Comparison of ENCODE assay signal across 12 cellular contexts in the genomic region with DNA sequence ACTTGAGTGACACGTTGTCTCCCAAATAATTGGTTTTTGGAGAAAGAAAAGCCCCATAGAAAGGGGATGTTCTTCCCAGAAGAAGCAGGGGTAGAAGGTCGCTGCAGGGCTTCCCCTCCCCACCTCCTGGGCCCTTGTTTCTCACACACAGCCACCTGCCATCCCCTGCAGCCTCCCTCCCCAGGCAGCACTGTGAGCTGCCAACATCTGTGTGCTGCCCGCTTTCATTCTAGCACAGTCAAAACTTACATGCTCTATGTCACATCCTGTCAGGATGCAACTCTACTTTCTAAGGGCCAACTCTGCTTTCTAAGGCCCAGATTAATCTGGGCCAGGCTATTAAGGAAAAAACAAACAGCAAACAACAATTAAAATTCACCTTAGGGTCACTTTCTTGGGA.
DNase-seq lines count a peak whose midpoint lies in the region; ATAC-seq and TF ChIP-seq lines count a peak whose summit lies in the region.
"Had no signal": no experiment of that assay in that cellular context is flagged by ENCODE, and none has a peak within 500 bp of the region (broad histone marks: within the 10 kb centered on the region; RNA-seq: fewer than 3 reads in every experiment).

No MANE protein-coding gene starts in this region.

- TF ChIP-seq CTCF in GM20000 (IDR thresholded peaks at IDR 0.05; ENCODE audit: extremely low read depth, missing control alignments) = no peak

- peak; percentile 30 for DNase-seq in NCI-H82 (lab: John Stamatoyannopoulos, UW)
- no peak for DNase-seq in NCI-H82 treated with DMSO at 0.1 percent for 48 hours (lab: John Stamatoyannopoulos, UW; ENCODE audit: unreplicated experiment)
- DNase-seq in NCI-H1417 treated with DMSO at 0.1 percent for 48 hours (lab: John Stamatoyannopoulos, UW) = peak; percentile 63
- no peak for DNase-seq in activated naive CD4-positive, alpha-beta T cell treated with anti-CD3 and anti-CD28 coated beads, Interleukin-2, amount 50 U/mL, for 16 hours
- no peak for DNase-seq in GM20000 (ENCODE audit: low spot score)
- DNase-seq in NCI-H2029 (lab: John Stamatoyannopoulos, UW) = no peak
- no peak for DNase-seq in NCI-H1105 (lab: John Stamatoyannopoulos, UW)
- DNase-seq: activated CD8-positive, alpha-beta T cell treated with anti-CD3 and anti-CD28 coated beads, Interleukin-2, amount 10 ng/mL, durations not matched to agents 7 days and 5 days; mesenchymal stem cell; Peyer's patch; spleen had no signal

- ATAC-seq in HG02884 (IDR thresholded peaks at IDR 0.05; ENCODE audit: unreplicated experiment) = peak; percentile 95
- ATAC-seq: activated CD8-positive, alpha-beta T cell treated with anti-CD3 and anti-CD28 coated beads, Interleukin-2, amount 10 ng/mL, durations not matched to agents 7 days and 5 days had no signal

Comparison
In these comparisons a context has a peak if more than half of its experiments do, and no peak if none do; other contexts are left out.
1. DNase-seq: peak in NCI-H82 (single experiment) and NCI-H1417 treated with DMSO at 0.1 percent for 48 hours (single experiment); none in NCI-H82 treated with DMSO at 0.1 percent for 48 hours (single experiment), activated naive CD4-positive, alpha-beta T cell treated with anti-CD3 and anti-CD28 coated beads, Interleukin-2, amount 50 U/mL, for 16 hours (single experiment), GM20000 (single experiment), NCI-H2029 (single experiment) and NCI-H1105 (single experiment).